10 cellular contexts compared by ENCODE assay signal in genomic region chr1:198932351-198932991, GRCh38.
DNase-seq lines count a peak whose midpoint lies in the region; ATAC-seq and TF ChIP-seq lines count a peak whose summit lies in the region.
"Had no signal": no experiment of that assay in that cellular context is flagged by ENCODE, and none has a peak within 500 bp of the region (broad histone marks: within the 10 kb centered on the region; RNA-seq: fewer than 3 reads in every experiment).

No MANE protein-coding gene starts in this region.

- no peaks in the 10 kb centered on the region for H3K9me3 ChIP-seq in spleen

- 26 to 43% (median 39%) methylated on average over 6 of the region's 6 CpGs for WGBS in spleen, 5 donors

- peaks cover 37% of the 10 kb centered on the region for H3K4me1 Mint-ChIP-seq in activated CD4-positive, alpha-beta T cell treated with anti-CD3 and anti-CD28 coated beads, Interleukin-2, amount 10 ng/mL, durations not matched to agents 7 days and 5 days

- peaks cover 0 to 4% (median 0%) of the 10 kb centered on the region in 7 donors for H3K27me3 ChIP-seq in spleen (replicated peaks in 1 of 7)

- H3K4me3 Mint-ChIP-seq in activated CD4-positive, alpha-beta T cell treated with anti-CD3 and anti-CD28 coated beads, Interleukin-2, amount 10 ng/mL, durations not matched to agents 7 days and 5 days, result peak overlapping the region; percentile 85

- intact Hi-C loops in spleen (cut with DNase I; ENCODE audit: low total_unique reads), result no loop called here

- H3K27ac ChIP-seq in spleen, result peak overlapping the region in 7 of 8 donors; percentile 21 to 91 (median 85)
- H3K27ac ChIP-seq: VCaP had no signal

- no peaks in the 10 kb centered on the region for H3K9me3 Mint-ChIP-seq in activated CD4-positive, alpha-beta T cell treated with anti-CD3 and anti-CD28 coated beads, Interleukin-2, amount 10 ng/mL, durations not matched to agents 7 days and 5 days

- TF ChIP-seq POLR2A in spleen (IDR thresholded peaks at IDR 0.05), result no peak

- TF ChIP-seq CTCF in epithelial cell of proximal tubule (conservative IDR thresholded peaks at IDR 0.05; ENCODE audit: low read depth, low read length) (no peak), spleen (IDR thresholded peaks at IDR 0.05 in 8 of 11, conservative IDR thresholded peaks at IDR 0.05 in 3 of 11) (no peak)

- peaks cover 20% of the 10 kb centered on the region for H3K36me3 Mint-ChIP-seq in activated CD4-positive, alpha-beta T cell treated with anti-CD3 and anti-CD28 coated beads, Interleukin-2, amount 10 ng/mL, durations not matched to agents 7 days and 5 days (ENCODE audit: low read depth)

- H3K27ac Mint-ChIP-seq in activated CD4-positive, alpha-beta T cell treated with anti-CD3 and anti-CD28 coated beads, Interleukin-2, amount 10 ng/mL, durations not matched to agents 7 days and 5 days, result peak overlapping the region; percentile 91

- peaks cover 0 to 99% (median 58%) of the 10 kb centered on the region in 6 donors for H3K4me1 ChIP-seq in spleen

- ATAC-seq in esophagus mucosa (no peak), GM18868 (IDR thresholded peaks at IDR 0.05; ENCODE audit: unreplicated experiment) (no peak)

- peak; percentile 31 for DNase-seq in activated CD4-positive, alpha-beta T cell treated with anti-CD3 and anti-CD28 coated beads, Interleukin-2, amount 10 ng/mL, durations not matched to agents 7 days and 5 days
- no peak for DNase-seq in activated CD4-positive, alpha-beta T cell treated with anti-CD3 and anti-CD28 coated beads, Interleukin-2, amount 50 U/mL, for 4 hours
- DNase-seq in RPMI7951 (ENCODE audit: low read depth) (peak; percentile 38), epithelial cell of proximal tubule (ENCODE audit: low read depth) (no peak), spleen (no peak), NCI-H1436 treated with DMSO at 0.1 percent for 48 hours (lab: John Stamatoyannopoulos, UW) (no peak)
- DNase-seq: COR-L47 had no signal

- no peaks in the 10 kb centered on the region for H3K27me3 Mint-ChIP-seq in activated CD4-positive, alpha-beta T cell treated with anti-CD3 and anti-CD28 coated beads, Interleukin-2, amount 10 ng/mL, durations not matched to agents 7 days and 5 days

- CTCF ChIA-PET in activated CD4-positive, alpha-beta T cell treated with anti-CD3 and anti-CD28 coated beads, Interleukin-2, amount 10 ng/mL, durations not matched to agents 7 days and 5 days (lab: Charles Lee), result interaction anchor here (0.9 kb wide), 1 partner anchor 18 kb away, joined by 3 read pairs; no protein-coding TSS in a partner anchor

- H3K4me3 ChIP-seq in epithelial cell of proximal tubule (ENCODE audit: low read depth, low read length) (peak overlapping the region; percentile 31), spleen (peak overlapping the region in 2 of 8 donors; percentile 59 to 73)

- H3K36me3 ChIP-seq in spleen, result no peaks in the 10 kb centered on the region

- POLR2A ChIA-PET in activated CD4-positive, alpha-beta T cell treated with anti-CD3 and anti-CD28 coated beads, Interleukin-2, amount 10 ng/mL, durations not matched to agents 7 days and 5 days (lab: Charles Lee), result interaction anchor here (0.6 to 0.9 kb wide), 2 partner anchors 13 to 109 kb away, joined by 4 read pairs; no protein-coding TSS in a partner anchor

Comparison
In these comparisons a context has a peak if more than half of its experiments do, and no peak if none do; other contexts are left out.
1. DNase-seq: peak in activated CD4-positive, alpha-beta T cell treated with anti-CD3 and anti-CD28 coated beads, Interleukin-2, amount 10 ng/mL, durations not matched to agents 7 days and 5 days (single experiment) and RPMI7951 (single experiment); none in activated CD4-positive, alpha-beta T cell treated with anti-CD3 and anti-CD28 coated beads, Interleukin-2, amount 50 U/mL, for 4 hours (0 of 2), epithelial cell of proximal tubule (single experiment), spleen (single experiment) and NCI-H1436 treated with DMSO at 0.1 percent for 48 hours (single experiment).